24 cellular contexts compared by ENCODE assay signal in the genomic region with DNA sequence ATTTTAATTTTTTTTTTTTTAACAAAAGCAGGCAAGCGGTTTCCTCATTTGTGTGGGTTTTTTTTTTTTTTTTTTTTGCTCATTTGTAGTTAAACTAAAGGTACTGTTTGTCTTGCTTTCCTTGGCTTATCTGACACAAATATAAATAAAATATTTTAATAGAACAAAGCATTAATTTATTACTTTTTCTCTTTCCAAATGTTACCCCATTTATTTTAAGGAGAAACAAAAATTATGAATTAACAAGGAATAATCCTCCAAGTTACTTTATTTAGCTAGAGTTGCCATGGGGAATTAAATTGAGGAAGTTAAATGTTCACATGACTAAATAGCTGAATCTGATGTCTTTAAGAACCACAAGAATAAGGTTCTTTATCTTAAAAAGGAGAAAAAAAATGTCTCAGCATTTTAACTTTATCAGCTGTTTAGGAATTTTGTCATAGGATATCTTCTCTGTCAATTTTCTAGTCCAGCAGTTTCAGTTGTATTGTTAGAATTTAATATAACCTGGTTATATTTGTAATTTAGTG. TPM values are rescaled to one million over a fixed set of nuclear protein-coding genes. Genes with fewer than 3 reads are reported as not detected.
DNase-seq lines count a peak whose midpoint lies in the region; ATAC-seq lines count a peak whose summit lies in the region.
"Had no signal": no experiment of that assay in that cellular context is flagged by ENCODE, and none has a peak within 500 bp of the region (broad histone marks: within the 10 kb centered on the region; RNA-seq: fewer than 3 reads in every experiment).

No MANE protein-coding gene starts in this region.

- H3K9me3 Mint-ChIP-seq in dendritic cell treated with granulocyte-macrophage colony-stimulating factor and Interleukin-4, amounts not matched to agents 40 ng/mL and 50 ng/mL, for 4 days: no peaks in the 10 kb centered on the region
- H3K9me3 Mint-ChIP-seq in stimulated activated memory B cell treated with anti-CD40 and anti-IgM and Interleukin-4, amounts not matched to agents 10 μg/mL and 1 μg/mL and 100 μg/mL, for 72 hours: no peaks in the 10 kb centered on the region
- H3K9me3 Mint-ChIP-seq in stimulated activated effector memory CD8-positive, alpha-beta T cell treated with anti-CD3 and anti-CD28 coated beads, Interleukin-12 subunit alpha, Interleukin-12 subunit beta, amount 100 ng/mL, for 72 hours: no peaks in the 10 kb centered on the region
- H3K9me3 Mint-ChIP-seq: activated naive CD8-positive, alpha-beta T cell treated with anti-CD3 and anti-CD28 coated beads for 36 hours; activated T-helper 17 cell treated with anti-CD3 and anti-CD28 coated beads, Interleukin-2, amount 50 U/mL, for 72 hours; natural killer cell; stimulated activated naive CD8-positive, alpha-beta T cell treated with anti-CD3 and anti-CD28 coated beads, Interleukin-15, Interleukin-2, amounts not matched to agents 100 ng/mL and 50 ng/mL, for 24 hours had no signal

- no peaks in the 10 kb centered on the region for H3K9me3 ChIP-seq in T-helper 17 cell (ENCODE audit: control insufficient read depth, low read length, poor library complexity, severe bottlenecking)
- H3K9me3 ChIP-seq: body of pancreas, colonic mucosa, HAP-1, MG63, upper lobe of left lung had no signal

- H3K4me3 Mint-ChIP-seq in dendritic cell treated with granulocyte-macrophage colony-stimulating factor and Interleukin-4, amounts not matched to agents 40 ng/mL and 50 ng/mL, for 4 days: no peak overlapping the region
- H3K4me3 Mint-ChIP-seq in stimulated activated memory B cell treated with anti-CD40 and anti-IgM and Interleukin-4, amounts not matched to agents 10 μg/mL and 1 μg/mL and 100 μg/mL, for 72 hours: no peak overlapping the region
- H3K4me3 Mint-ChIP-seq in stimulated activated effector memory CD8-positive, alpha-beta T cell treated with anti-CD3 and anti-CD28 coated beads, Interleukin-12 subunit alpha, Interleukin-12 subunit beta, amount 100 ng/mL, for 72 hours: no peak overlapping the region
- no peak overlapping the region for H3K4me3 Mint-ChIP-seq in T-helper 17 cell
- H3K4me3 Mint-ChIP-seq: activated naive CD8-positive, alpha-beta T cell treated with anti-CD3 and anti-CD28 coated beads for 36 hours; activated T-helper 17 cell treated with anti-CD3 and anti-CD28 coated beads, Interleukin-2, amount 50 U/mL, for 72 hours; natural killer cell; stimulated activated naive CD8-positive, alpha-beta T cell treated with anti-CD3 and anti-CD28 coated beads, Interleukin-15, Interleukin-2, amounts not matched to agents 100 ng/mL and 50 ng/mL, for 24 hours had no signal

- in situ Hi-C loops in KBM-7 (cut with MboI; ENCODE audit: low pct_unique_long_range_greater_than_20kb, low sequenced_read_pairs): no loop called here

- intact Hi-C loops in dendritic cell treated with granulocyte-macrophage colony-stimulating factor and Interleukin-4, amounts not matched to agents 40 ng/mL and 50 ng/mL, for 4 days (cut with micrococcal nuclease): no loop called here

- DNase-seq in KBM-7 (peak; percentile 61), OCI-M1 (lab: John Stamatoyannopoulos, UW) (peak; percentile 81), mucosa of gallbladder (ENCODE audit: low spot score) (no peak), T-helper 17 cell (no peak)
- no peak for DNase-seq in stimulated activated effector memory CD8-positive, alpha-beta T cell treated with anti-CD3 and anti-CD28 coated beads, Interleukin-12 subunit alpha, Interleukin-12 subunit beta, amount 100 ng/mL, for 72 hours (ENCODE audit: low spot score in 2 of 2)
- DNase-seq: activated CD4-positive, alpha-beta T cell treated with anti-CD3 and anti-CD28 coated beads for 48 hours; activated naive CD8-positive, alpha-beta T cell treated with anti-CD3 and anti-CD28 coated beads for 36 hours; body of pancreas; colonic mucosa; foreskin keratinocyte; mesenchymal stem cell; MG63; natural killer cell; NCI-H2029 treated with DMSO at 0.1 percent for 48 hours; NCI-H446; NK-92 treated with Interleukin-12 subunit alpha and Interleukin-12 subunit beta, amount 100 ng/mL, for 24 hours; stimulated activated CD4-positive, alpha-beta T cell treated with anti-CD3 and anti-CD28 coated beads, Interleukin-2, amount 100 ng/mL, for 24 hours; upper lobe of left lung had no signal

- no peak for ATAC-seq in stimulated activated memory B cell treated with anti-CD40 and anti-IgM and Interleukin-4, amounts not matched to agents 10 μg/mL and 1 μg/mL and 100 μg/mL, for 72 hours
- no peak for ATAC-seq in stimulated activated effector memory CD8-positive, alpha-beta T cell treated with anti-CD3 and anti-CD28 coated beads, Interleukin-12 subunit alpha, Interleukin-12 subunit beta, amount 100 ng/mL, for 72 hours
- no peak for ATAC-seq in T-helper 17 cell
- ATAC-seq: activated T-helper 17 cell treated with anti-CD3 and anti-CD28 coated beads, Interleukin-2, amount 50 U/mL, for 72 hours; body of pancreas; foreskin keratinocyte; natural killer cell had no signal

- H3K4me1 Mint-ChIP-seq in dendritic cell treated with granulocyte-macrophage colony-stimulating factor and Interleukin-4, amounts not matched to agents 40 ng/mL and 50 ng/mL, for 4 days (ENCODE audit: low read depth): peaks cover 40% of the 10 kb centered on the region
- peaks cover 58% of the 10 kb centered on the region for H3K4me1 Mint-ChIP-seq in stimulated activated memory B cell treated with anti-CD40 and anti-IgM and Interleukin-4, amounts not matched to agents 10 μg/mL and 1 μg/mL and 100 μg/mL, for 72 hours
- peaks cover 11% of the 10 kb centered on the region for H3K4me1 Mint-ChIP-seq in stimulated activated effector memory CD8-positive, alpha-beta T cell treated with anti-CD3 and anti-CD28 coated beads, Interleukin-12 subunit alpha, Interleukin-12 subunit beta, amount 100 ng/mL, for 72 hours
- peaks cover 22% of the 10 kb centered on the region for H3K4me1 Mint-ChIP-seq in T-helper 17 cell

- peaks cover 15% of the 10 kb centered on the region for H3K36me3 Mint-ChIP-seq in dendritic cell treated with granulocyte-macrophage colony-stimulating factor and Interleukin-4, amounts not matched to agents 40 ng/mL and 50 ng/mL, for 4 days (ENCODE audit: low read depth)
- H3K36me3 Mint-ChIP-seq in stimulated activated memory B cell treated with anti-CD40 and anti-IgM and Interleukin-4, amounts not matched to agents 10 μg/mL and 1 μg/mL and 100 μg/mL, for 72 hours: peaks cover 11% of the 10 kb centered on the region
- no peaks in the 10 kb centered on the region for H3K36me3 Mint-ChIP-seq in stimulated activated effector memory CD8-positive, alpha-beta T cell treated with anti-CD3 and anti-CD28 coated beads, Interleukin-12 subunit alpha, Interleukin-12 subunit beta, amount 100 ng/mL, for 72 hours
- H3K36me3 Mint-ChIP-seq in T-helper 17 cell (ENCODE audit: low read depth): peaks cover 2% of the 10 kb centered on the region
- H3K36me3 Mint-ChIP-seq: natural killer cell had no signal

- no peaks in the 10 kb centered on the region for H3K27me3 Mint-ChIP-seq in dendritic cell treated with granulocyte-macrophage colony-stimulating factor and Interleukin-4, amounts not matched to agents 40 ng/mL and 50 ng/mL, for 4 days
- H3K27me3 Mint-ChIP-seq in stimulated activated memory B cell treated with anti-CD40 and anti-IgM and Interleukin-4, amounts not matched to agents 10 μg/mL and 1 μg/mL and 100 μg/mL, for 72 hours: no peaks in the 10 kb centered on the region
- no peaks in the 10 kb centered on the region for H3K27me3 Mint-ChIP-seq in T-helper 17 cell
- H3K27me3 Mint-ChIP-seq: activated naive CD8-positive, alpha-beta T cell treated with anti-CD3 and anti-CD28 coated beads for 36 hours; activated T-helper 17 cell treated with anti-CD3 and anti-CD28 coated beads, Interleukin-2, amount 50 U/mL, for 72 hours; progenitor cell of endocrine pancreas; stimulated activated naive CD8-positive, alpha-beta T cell treated with anti-CD3 and anti-CD28 coated beads, Interleukin-15, Interleukin-2, amounts not matched to agents 100 ng/mL and 50 ng/mL, for 24 hours had no signal

- H3K27ac Mint-ChIP-seq in dendritic cell treated with granulocyte-macrophage colony-stimulating factor and Interleukin-4, amounts not matched to agents 40 ng/mL and 50 ng/mL, for 4 days: peak overlapping the region; percentile 82
- H3K27ac Mint-ChIP-seq in stimulated activated memory B cell treated with anti-CD40 and anti-IgM and Interleukin-4, amounts not matched to agents 10 μg/mL and 1 μg/mL and 100 μg/mL, for 72 hours: peak overlapping the region; percentile 75
- no peak overlapping the region for H3K27ac Mint-ChIP-seq in stimulated activated effector memory CD8-positive, alpha-beta T cell treated with anti-CD3 and anti-CD28 coated beads, Interleukin-12 subunit alpha, Interleukin-12 subunit beta, amount 100 ng/mL, for 72 hours
- H3K27ac Mint-ChIP-seq in T-helper 17 cell: no peak overlapping the region
- H3K27ac Mint-ChIP-seq: activated naive CD8-positive, alpha-beta T cell treated with anti-CD3 and anti-CD28 coated beads for 36 hours; activated T-helper 17 cell treated with anti-CD3 and anti-CD28 coated beads, Interleukin-2, amount 50 U/mL, for 72 hours; natural killer cell; progenitor cell of endocrine pancreas; stimulated activated naive CD8-positive, alpha-beta T cell treated with anti-CD3 and anti-CD28 coated beads, Interleukin-15, Interleukin-2, amounts not matched to agents 100 ng/mL and 50 ng/mL, for 24 hours had no signal

RNA-seq across cellular contexts. Expression of gene ATG4C, which starts 12.3 kb away (rescaled TPM):
- 12.9 TPM for total RNA-seq in mucosa of gallbladder
- total RNA-seq in T-helper 17 cell: 1 to 10 TPM; 5.3 to 7.2 TPM

Comparison
In these comparisons a context has a peak if more than half of its experiments do, and no peak if none do; other contexts are left out.
1. DNase-seq: peak in KBM-7 (single experiment) and OCI-M1 (single experiment); none in mucosa of gallbladder (single experiment), stimulated activated effector memory CD8-positive, alpha-beta T cell treated with anti-CD3 and anti-CD28 coated beads, Interleukin-12 subunit alpha, Interleukin-12 subunit beta, amount 100 ng/mL, for 72 hours (0 of 2) and T-helper 17 cell (0 of 3).
2. H3K27ac Mint-ChIP-seq: peak in dendritic cell treated with granulocyte-macrophage colony-stimulating factor and Interleukin-4, amounts not matched to agents 40 ng/mL and 50 ng/mL, for 4 days (single experiment) and stimulated activated memory B cell treated with anti-CD40 and anti-IgM and Interleukin-4, amounts not matched to agents 10 μg/mL and 1 μg/mL and 100 μg/mL, for 72 hours (single experiment); none in stimulated activated effector memory CD8-positive, alpha-beta T cell treated with anti-CD3 and anti-CD28 coated beads, Interleukin-12 subunit alpha, Interleukin-12 subunit beta, amount 100 ng/mL, for 72 hours (single experiment) and T-helper 17 cell (single experiment).